ENCODE assay signal across 15 cellular contexts in the genomic region with DNA sequence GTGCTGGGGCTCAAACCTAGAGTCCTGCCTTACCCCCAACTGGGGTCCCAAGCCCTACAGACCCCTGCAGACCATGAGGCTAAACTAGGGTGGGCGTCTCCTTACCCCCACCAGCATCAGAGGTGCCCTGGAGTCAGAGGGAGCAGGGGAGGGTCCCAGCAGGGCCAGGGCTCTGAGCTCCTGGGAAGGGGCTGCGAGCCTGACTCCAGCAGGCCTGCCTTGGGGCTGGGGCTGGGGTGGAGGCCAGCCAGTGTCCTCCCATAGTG. TPM values are rescaled to one million over a fixed set of nuclear protein-coding genes. Genes with fewer than 3 reads are reported as not detected.
DNase-seq lines count a peak whose midpoint lies in the region; ATAC-seq, FAIRE-seq and TF ChIP-seq lines count a peak whose summit lies in the region.
"Had no signal": no experiment of that assay in that cellular context is flagged by ENCODE, and none has a peak within 500 bp of the region (broad histone marks: within the 10 kb centered on the region; RNA-seq: fewer than 3 reads in every experiment).

No MANE protein-coding gene starts in this region.

- H3K4me1 ChIP-seq in HCT116 (ENCODE audit: control insufficient read depth in 1 of 2, insufficient read depth in 2 of 2, low read length in 2 of 2): peaks cover 46 to 79% of the 10 kb centered on the region in 2 experiments
- peaks cover 40% of the 10 kb centered on the region for H3K4me1 ChIP-seq in keratinocyte (ENCODE audit: control insufficient read depth, extremely low read depth, insufficient read depth, low read length)
- H3K4me1 ChIP-seq in stomach: peaks cover 11 to 47% (median 38%) of the 10 kb centered on the region in 4 donors

- CTCF ChIA-PET in HCT116 (lab: Charles Lee): interaction anchor here (0.9 to 3.7 kb wide), 3 partner anchors 10 to 248 kb away, joined by 3 to 36 read pairs (median 10); a partner anchor contains a TSS

- H3K36me3 ChIP-seq in HCT116 (ENCODE audit: control insufficient read depth in 1 of 2, insufficient read depth in 2 of 2, low read length in 2 of 2) (no peaks in the 10 kb centered on the region), keratinocyte (ENCODE audit: control insufficient read depth in 2 of 2, extremely low read depth in 1 of 2, insufficient read depth in 2 of 2, low read length in 2 of 2) (no peaks in the 10 kb centered on the region), stomach (no peaks in the 10 kb centered on the region)
- H3K36me3 ChIP-seq: BLaER1, neural progenitor cell had no signal

- RAD21 ChIA-PET in HCT116 (lab: Charles Lee; ENCODE audit: low non-redundant PET in 1 of 2, low total read pairs in 2 of 2, uncharacterized antibody in 2 of 2, unreplicated experiment in 2 of 2): interaction anchor here (1.0 to 1.5 kb wide), 2 partner anchors 13 to 14 kb away, joined by 3 to 4 read pairs; no protein-coding TSS in a partner anchor

- H3K27me3 Mint-ChIP-seq in activated naive CD8-positive, alpha-beta T cell treated with anti-CD3 and anti-CD28 coated beads for 36 hours: no peaks in the 10 kb centered on the region
- H3K27me3 Mint-ChIP-seq: activated CD4-positive, alpha-beta memory T cell treated with anti-CD3 and anti-CD28 coated beads, Interleukin-2, amount 10 ng/mL, durations not matched to agents 7 days and 5 days; central memory CD8-positive, alpha-beta T cell had no signal

- H3K4me3 ChIP-seq in HCT116 (replicated peaks in 1 of 2; ENCODE audit: low read depth in 1 of 2, low read length in 2 of 2): peak overlapping the region; percentile 50 to 57
- H3K4me3 ChIP-seq in keratinocyte (ENCODE audit: control insufficient read depth in 2 of 3, extremely low read depth in 1 of 3, insufficient read depth in 2 of 3, low read depth in 1 of 3, low read length in 3 of 3): no peak overlapping the region
- H3K4me3 ChIP-seq in stomach: peak overlapping the region in 2 of 4 donors; percentile 3 to 7
- H3K4me3 ChIP-seq: BLaER1, GM12878, neural progenitor cell had no signal

- peak overlapping the region; percentile 100 for H3K4me2 ChIP-seq in HCT116 (ENCODE audit: low read length)
- H3K4me2 ChIP-seq in keratinocyte (ENCODE audit: control insufficient read depth, extremely low read depth, insufficient read depth, low read depth, low read length): peak overlapping the region; percentile 87
- H3K4me2 ChIP-seq: BLaER1, neural progenitor cell had no signal

- TF ChIP-seq EP300 in stomach (IDR thresholded peaks at IDR 0.05): no peak

- H3K27me3 ChIP-seq in HCT116 (ENCODE audit: insufficient read depth, low read length) (no peaks in the 10 kb centered on the region), keratinocyte (ENCODE audit: control insufficient read depth, extremely low read depth, insufficient read depth, low read length) (no peaks in the 10 kb centered on the region), stomach (no peaks in the 10 kb centered on the region)
- H3K27me3 ChIP-seq: BLaER1, neural progenitor cell had no signal

- intact Hi-C loops in HCT116 (cut with micrococcal nuclease) (loop anchor here (1.0 to 5.0 kb wide), 2 partner anchors 20 to 247 kb away; no protein-coding TSS in a partner anchor), stomach (cut with DNase I; ENCODE audit: low total_unique reads) (no loop called here)

- H3K9ac ChIP-seq in HCT116 (ENCODE audit: low read length) (peak overlapping the region; percentile 71), keratinocyte (ENCODE audit: control insufficient read depth, extremely low read depth, insufficient read depth, low read length) (peak overlapping the region; percentile 73)
- H3K9ac ChIP-seq: BLaER1, neural progenitor cell had no signal

- dilution Hi-C loops in keratinocyte (cut with MboI; ENCODE audit: extremely low pct_ligation_motif_present, low sequenced_read_pairs): no loop called here

- peak overlapping the region; percentile 94 for H3K27ac ChIP-seq in HCT116 (ENCODE audit: low read depth, low read length)
- H3K27ac ChIP-seq in VCaP: peak overlapping the region; percentile 25; the same call in 1 of the 2 replicates
- H3K27ac ChIP-seq in keratinocyte (ENCODE audit: control insufficient read depth, insufficient read depth, low read length): peak overlapping the region; percentile 78
- peak overlapping the region; percentile 38 to 82 (median 74) for H3K27ac ChIP-seq in stomach
- H3K27ac ChIP-seq: BLaER1, neural progenitor cell had no signal

- whole genome bisulfite sequencing in stomach, 5 donors: 82 to 100% (median 85%) methylated on average over 1 to 2 of the region's 2 CpGs

- no peak for ATAC-seq in HCT116

- POLR2A ChIA-PET in HCT116 (lab: Charles Lee): interaction anchor here (5.7 kb wide), 1 partner anchor 9 kb away, joined by 58 read pairs; a partner anchor contains a TSS

- TF ChIP-seq CTCF in HCT116 (IDR thresholded peaks at IDR 0.05 in 2 of 3, conservative IDR thresholded peaks at IDR 0.05 in 1 of 3; ENCODE audit: borderline replicate concordance in 1 of 3, insufficient read depth in 1 of 3, low read depth in 2 of 3, low read length in 2 of 3) (no peak), VCaP (conservative IDR thresholded peaks at IDR 0.05) (no peak), keratinocyte (optimal IDR thresholded peaks at IDR 0.05 in 1 of 3, IDR thresholded peaks at IDR 0.05 in 1 of 3, conservative IDR thresholded peaks at IDR 0.05 in 1 of 3; ENCODE audit: extremely low read depth in 1 of 3, insufficient read depth in 2 of 3, low read length in 3 of 3) (no peak), stomach (IDR thresholded peaks at IDR 0.05) (no peak)

- H3K79me2 ChIP-seq in HCT116 (ENCODE audit: insufficient read depth, low read length) (peaks cover 8% of the 10 kb centered on the region; the same call in 1 of the 2 replicates), keratinocyte (ENCODE audit: control insufficient read depth, insufficient read depth, low read length) (peaks cover 15% of the 10 kb centered on the region)

- no peaks in the 10 kb centered on the region for H3K36me3 Mint-ChIP-seq in activated naive CD8-positive, alpha-beta T cell treated with anti-CD3 and anti-CD28 coated beads for 36 hours
- H3K36me3 Mint-ChIP-seq: neural progenitor cell had no signal

- H3K4me3 Mint-ChIP-seq in activated naive CD8-positive, alpha-beta T cell treated with anti-CD3 and anti-CD28 coated beads for 36 hours: no peak overlapping the region
- H3K4me3 Mint-ChIP-seq: activated CD4-positive, alpha-beta memory T cell treated with anti-CD3 and anti-CD28 coated beads, Interleukin-2, amount 10 ng/mL, durations not matched to agents 7 days and 5 days; central memory CD8-positive, alpha-beta T cell; neural progenitor cell had no signal

- BruUV-seq in HCT116 (replicated peaks; lab: Mats Ljungman, UMichigan): no TSS peak

- H3K9me2 ChIP-seq in HCT116 (ENCODE audit: insufficient read depth): no peaks in the 10 kb centered on the region

- DNase-seq in HCT116 (ENCODE audit: low read depth, low spot score): no peak
- no peak for DNase-seq in keratinocyte (ENCODE audit: low read depth, low spot score)
- DNase-seq in stomach: no peak
- no peak for DNase-seq in kidney glomerular epithelial cell (lab: John Stamatoyannopoulos, UW)
- DNase-seq in hippocampal formation (lab: John Stamatoyannopoulos, UW): no peak
- DNase-seq in activated naive CD8-positive, alpha-beta T cell treated with anti-CD3 and anti-CD28 coated beads for 36 hours: no peak
- no peak for DNase-seq in NOMO-1 treated with dmso at 0.1 percent for 144 hours (lab: John Stamatoyannopoulos, UW; ENCODE audit: unreplicated experiment)
- DNase-seq: T-helper 9 cell had no signal

- no peaks in the 10 kb centered on the region for H3K4me1 Mint-ChIP-seq in activated naive CD8-positive, alpha-beta T cell treated with anti-CD3 and anti-CD28 coated beads for 36 hours

- TF ChIP-seq POLR2A in HCT116 (IDR thresholded peaks at IDR 0.05; ENCODE audit: borderline replicate concordance, extremely low read depth, insufficient read depth, insufficient read length) (no peak), stomach (IDR thresholded peaks at IDR 0.05) (no peak)

- H3K9me3 Mint-ChIP-seq in activated naive CD8-positive, alpha-beta T cell treated with anti-CD3 and anti-CD28 coated beads for 36 hours: no peaks in the 10 kb centered on the region
- H3K9me3 Mint-ChIP-seq: activated CD4-positive, alpha-beta memory T cell treated with anti-CD3 and anti-CD28 coated beads, Interleukin-2, amount 10 ng/mL, durations not matched to agents 7 days and 5 days; central memory CD8-positive, alpha-beta T cell; neural progenitor cell had no signal

- H2AFZ ChIP-seq in HCT116 (ENCODE audit: low read depth, low read length, poor library complexity, severe bottlenecking): no peak overlapping the region
- H2AFZ ChIP-seq in keratinocyte (ENCODE audit: control insufficient read depth, low read length): no peak overlapping the region

- H3K9me1 ChIP-seq in keratinocyte (ENCODE audit: control insufficient read depth, extremely low read depth, insufficient read depth, low read length): peaks cover under 1% of the 10 kb centered on the region

- H3K9me3 ChIP-seq in HCT116 (ENCODE audit: control insufficient read depth in 1 of 2, insufficient read depth in 1 of 2, low read depth in 1 of 2, low read length in 2 of 2) (no peaks in the 10 kb centered on the region), keratinocyte (ENCODE audit: control insufficient read depth, low read depth, low read length) (no peaks in the 10 kb centered on the region), stomach (no peaks in the 10 kb centered on the region)
- H3K9me3 ChIP-seq: BLaER1 had no signal

- no peak overlapping the region for H3K27ac Mint-ChIP-seq in activated naive CD8-positive, alpha-beta T cell treated with anti-CD3 and anti-CD28 coated beads for 36 hours
- H3K27ac Mint-ChIP-seq: activated CD4-positive, alpha-beta memory T cell treated with anti-CD3 and anti-CD28 coated beads, Interleukin-2, amount 10 ng/mL, durations not matched to agents 7 days and 5 days had no signal

- no peaks in the 10 kb centered on the region for H4K20me1 ChIP-seq in HCT116 (ENCODE audit: insufficient read depth)
- H4K20me1 ChIP-seq in keratinocyte (ENCODE audit: control insufficient read depth, extremely low read depth, insufficient read depth, low read length): peaks cover 3% of the 10 kb centered on the region
- H4K20me1 ChIP-seq: BLaER1 had no signal

- TF ChIP-seq RAD21 in HCT116 (IDR thresholded peaks at IDR 0.05; ENCODE audit: low read depth): no peak

- no peak for FAIRE-seq in keratinocyte (lab: Jason Lieb, UNC)
- FAIRE-seq: GM12878 had no signal

RNA-seq across cellular contexts. Expression of a gene that starts 1.3 kb away (rescaled TPM):
- total RNA-seq in HCT116 (2021; ENCODE audit: unreplicated experiment) (61.1 TPM), stomach (1 to 10 TPM in 4 of 5 donors, not detected in 1; 3.8 to 7.6 (median 5.6) TPM)
- polyA plus RNA-seq in HCT116 (2012): 120 and 159 TPM in 2 replicates
- polyA plus RNA-seq in keratinocyte (6.8 to 13.1 TPM (median 7.2 TPM) in 3 replicates), stomach (10 to 100 TPM; 10.9 to 59.6 (median 26.4) TPM)
- polyA plus RNA-seq in keratinocyte (2011; ENCODE audit: low read depth): 3.0 TPM
- 8.3 and 15.1 TPM in 2 replicates for polyA plus RNA-seq in keratinocyte (2011; cell fraction: cytosol; rRNA removed)
- polyA plus RNA-seq in keratinocyte (2011; cell fraction: nucleus; rRNA removed): 4.4 and 4.6 TPM in 2 replicates
- 7.6 and 14.8 TPM in 2 replicates for polyA plus RNA-seq in keratinocyte (2012; ENCODE audit: low replicate concordance)
- 1.6 to 3.5 TPM in 2 of 3 replicates, not detected in the other for polyA minus RNA-seq in keratinocyte
- 9.0 TPM for polyA minus RNA-seq in keratinocyte (2011; cell fraction: cytosol; rRNA and poly(A)+ RNA removed)
- 0.74 TPM in 1 of 2 replicates, not detected in the other for polyA minus RNA-seq in keratinocyte (2011; cell fraction: nucleus; rRNA and poly(A)+ RNA removed)
- not detected for total RNA-seq in activated naive CD8-positive, alpha-beta T cell treated with anti-CD3 and anti-CD28 coated beads for 36 hours
- total RNA-seq: activated CD4-positive, alpha-beta memory T cell treated with anti-CD3 and anti-CD28 coated beads, Interleukin-2, amount 10 ng/mL, durations not matched to agents 7 days and 5 days; kidney epithelial cell had no signal

RNA-seq across cellular contexts. Expression of a gene that starts 2.3 kb away (rescaled TPM):
- total RNA-seq in HCT116 (2021; ENCODE audit: unreplicated experiment): 8.3 TPM
- 16.8 and 19.6 TPM in 2 replicates for polyA plus RNA-seq in HCT116 (2012)
- 11.7 to 13.9 TPM (median 13.8 TPM) in 3 replicates for polyA plus RNA-seq in keratinocyte
- 6.7 TPM for polyA plus RNA-seq in keratinocyte (2011; ENCODE audit: low read depth)
- 6.6 and 10.0 TPM in 2 replicates for polyA plus RNA-seq in keratinocyte (2011; cell fraction: cytosol; rRNA removed)
- polyA plus RNA-seq in keratinocyte (2011; cell fraction: nucleus; rRNA removed): 16.3 and 22.2 TPM in 2 replicates
- 7.9 and 15.5 TPM in 2 replicates for polyA plus RNA-seq in keratinocyte (2012; ENCODE audit: low replicate concordance)
- 12.8 to 27.4 TPM (median 16.6 TPM) in 3 replicates for polyA minus RNA-seq in keratinocyte
- polyA minus RNA-seq in keratinocyte (2011; cell fraction: cytosol; rRNA and poly(A)+ RNA removed): 8.6 TPM
- 15.6 and 18.8 TPM in 2 replicates for polyA minus RNA-seq in keratinocyte (2011; cell fraction: nucleus; rRNA and poly(A)+ RNA removed)
- total RNA-seq in stomach: 10 to 100 TPM in 3 of 5 donors, 1 to 10 TPM in 2; 1.8 to 40.0 (median 12.9) TPM
- 1 to 10 TPM in 2 of 3 donors, under 1 TPM in 1; 1.00 to 5.0 (median 3.1) TPM for polyA plus RNA-seq in stomach
- total RNA-seq in activated naive CD8-positive, alpha-beta T cell treated with anti-CD3 and anti-CD28 coated beads for 36 hours: not detected
- total RNA-seq: activated CD4-positive, alpha-beta memory T cell treated with anti-CD3 and anti-CD28 coated beads, Interleukin-2, amount 10 ng/mL, durations not matched to agents 7 days and 5 days had no signal

RNA-seq across cellular contexts. Expression of a gene that starts 8.6 kb away (rescaled TPM):
- total RNA-seq in HCT116 (2021; ENCODE audit: unreplicated experiment) (448 TPM), stomach (10 to 100 TPM in 4 of 5 donors, 1 to 10 TPM in 1; 1.2 to 98.2 (median 28.6) TPM)
- 582 and 667 TPM in 2 replicates for polyA plus RNA-seq in HCT116 (2012)
- polyA plus RNA-seq in keratinocyte (136 to 164 TPM (median 157 TPM) in 3 replicates), stomach (100 to 1,000 TPM in 2 of 3 donors, 10 to 100 TPM in 1; 96.4 to 249 (median 101) TPM)
- 37.4 TPM for polyA plus RNA-seq in keratinocyte (2011; ENCODE audit: low read depth)
- 143 and 145 TPM in 2 replicates for polyA plus RNA-seq in keratinocyte (2011; cell fraction: cytosol; rRNA removed)
- polyA plus RNA-seq in keratinocyte (2011; cell fraction: nucleus; rRNA removed): 37.3 and 41.1 TPM in 2 replicates
- polyA plus RNA-seq in keratinocyte (2012; ENCODE audit: low replicate concordance): 84.4 and 286 TPM in 2 replicates
- polyA minus RNA-seq in keratinocyte: 19.7 to 38.4 TPM (median 31.5 TPM) in 3 replicates
- 86.5 TPM for polyA minus RNA-seq in keratinocyte (2011; cell fraction: cytosol; rRNA and poly(A)+ RNA removed)
- 16.4 and 17.1 TPM in 2 replicates for polyA minus RNA-seq in keratinocyte (2011; cell fraction: nucleus; rRNA and poly(A)+ RNA removed)
- total RNA-seq in activated naive CD8-positive, alpha-beta T cell treated with anti-CD3 and anti-CD28 coated beads for 36 hours: not detected
- total RNA-seq: activated CD4-positive, alpha-beta memory T cell treated with anti-CD3 and anti-CD28 coated beads, Interleukin-2, amount 10 ng/mL, durations not matched to agents 7 days and 5 days; kidney epithelial cell had no signal

Comparison
In these comparisons a context has a peak if more than half of its experiments do, and no peak if none do; other contexts are left out.
1. H3K27ac ChIP-seq: peak in every context shown above with its lines; median percentile 94 in HCT116; 78 in keratinocyte; 74 in stomach; 25 in VCaP.
2. H3K4me3 ChIP-seq: peak in HCT116 (2 of 2); none in keratinocyte (0 of 3).